ENCODE assay signal across 22 cellular contexts in genomic region chr16:19639986-19640421, GRCh38.
DNase-seq lines count a peak whose midpoint lies in the region; ATAC-seq and TF ChIP-seq lines count a peak whose summit lies in the region.
"Had no signal": no experiment of that assay in that cellular context is flagged by ENCODE, and none has a peak within 500 bp of the region (broad histone marks: within the 10 kb centered on the region; RNA-seq: fewer than 3 reads in every experiment).

No MANE protein-coding gene starts in this region.

- peaks cover 38% of the 10 kb centered on the region for H3K36me3 Mint-ChIP-seq in CD4-positive, CD25-positive, alpha-beta regulatory T cell
- H3K36me3 Mint-ChIP-seq in CD8-positive, alpha-beta T cell: peaks cover 59% of the 10 kb centered on the region
- peaks cover 34% of the 10 kb centered on the region for H3K36me3 Mint-ChIP-seq in WTC11

- intact Hi-C loops in CD8-positive, alpha-beta T cell (cut with DNase I, micrococcal nuclease): no loop called here

- H3K9me3 Mint-ChIP-seq in CD4-positive, CD25-positive, alpha-beta regulatory T cell: no peaks in the 10 kb centered on the region
- H3K9me3 Mint-ChIP-seq in CD8-positive, alpha-beta T cell: no peaks in the 10 kb centered on the region
- H3K9me3 Mint-ChIP-seq in WTC11: no peaks in the 10 kb centered on the region
- H3K9me3 Mint-ChIP-seq: activated T-helper 1 cell treated with anti-CD3 and anti-CD28 coated beads, Interleukin-12 subunit alpha, Interleukin-12 subunit beta, Interleukin-2, Interleukin-4 antibody, amounts not matched to agents 30 ng/mL and 10 ng/mL and 1 ng/mL, durations not matched to agents 14 hours and 24 hours and 36 hours; T-helper 1 cell treated with Interleukin-12 subunit alpha and Interleukin-12 subunit beta and Interleukin-4 antibody, amounts not matched to agents 30 μg/mL and 1 μg/mL, for 36 hours; type B pancreatic cell had no signal

- peak in 2 of 3 donors; percentile 50 to 56 for DNase-seq in CD4-positive, CD25-positive, alpha-beta regulatory T cell
- DNase-seq in CD8-positive, alpha-beta T cell: peak in 1 of 7 experiments; percentile 10
- DNase-seq in WTC11 (ENCODE audit: low spot score) (no peak), foreskin melanocyte (peak; percentile 48), cerebellar nuclear complex (lab: John Stamatoyannopoulos, UW) (no peak), upper lobe of left lung (no peak)
- DNase-seq: activated CD4-positive, alpha-beta T cell treated with anti-CD3 and anti-CD28 coated beads for 48 hours; cortex of kidney; DMS153; gastrocnemius medialis; KBM-7; NCI-H2029 treated with DMSO at 0.1 percent for 48 hours; NCI-H510A had no signal

- H3K4me3 ChIP-seq in CD4-positive, CD25-positive, alpha-beta regulatory T cell (ENCODE audit: low read depth, low read length): peak overlapping the region; percentile 42
- no peak overlapping the region for H3K4me3 ChIP-seq in CD8-positive, alpha-beta T cell (ENCODE audit: low read depth, low read length)
- no peak overlapping the region for H3K4me3 ChIP-seq in upper lobe of left lung
- H3K4me3 ChIP-seq: ascending aorta, gastrocnemius medialis, lung had no signal

- H3K36me3 ChIP-seq in CD4-positive, CD25-positive, alpha-beta regulatory T cell (ENCODE audit: control insufficient read depth, insufficient read depth, low read length): peaks cover 30% of the 10 kb centered on the region
- H3K36me3 ChIP-seq in CD8-positive, alpha-beta T cell (ENCODE audit: insufficient read depth, low read length): peaks cover 5% of the 10 kb centered on the region
- H3K36me3 ChIP-seq in upper lobe of left lung: peaks cover 10 to 75% (median 29%) of the 10 kb centered on the region in 4 donors

- no peaks in the 10 kb centered on the region for H3K9me3 ChIP-seq in CD4-positive, CD25-positive, alpha-beta regulatory T cell (ENCODE audit: control insufficient read depth in 2 of 2, low read length in 2 of 2)
- no peaks in the 10 kb centered on the region for H3K9me3 ChIP-seq in CD8-positive, alpha-beta T cell (ENCODE audit: low read length)
- H3K9me3 ChIP-seq in upper lobe of left lung: no peaks in the 10 kb centered on the region
- H3K9me3 ChIP-seq: ascending aorta, gastrocnemius medialis had no signal

- H3K4me3 Mint-ChIP-seq in CD4-positive, CD25-positive, alpha-beta regulatory T cell: peak overlapping the region in 3 of 4 donors; percentile 27 to 32 (median 28)
- peak overlapping the region; percentile 13 for H3K4me3 Mint-ChIP-seq in CD8-positive, alpha-beta T cell
- no peak overlapping the region for H3K4me3 Mint-ChIP-seq in WTC11
- H3K4me3 Mint-ChIP-seq: activated T-helper 1 cell treated with anti-CD3 and anti-CD28 coated beads, Interleukin-12 subunit alpha, Interleukin-12 subunit beta, Interleukin-2, Interleukin-4 antibody, amounts not matched to agents 30 ng/mL and 10 ng/mL and 1 ng/mL, durations not matched to agents 14 hours and 24 hours and 36 hours; B cell; T-helper 1 cell treated with Interleukin-12 subunit alpha and Interleukin-12 subunit beta and Interleukin-4 antibody, amounts not matched to agents 30 μg/mL and 1 μg/mL, for 36 hours; type B pancreatic cell had no signal

- TF ChIP-seq POLR2A in upper lobe of left lung (IDR thresholded peaks at IDR 0.05): no peak

- TF ChIP-seq CTCF in CD8-positive, alpha-beta T cell (IDR thresholded peaks at IDR 0.05): no peak
- TF ChIP-seq CTCF in WTC11 (IDR thresholded peaks at IDR 0.05) (no peak), upper lobe of left lung (IDR thresholded peaks at IDR 0.05) (no peak)

- peaks cover 12% of the 10 kb centered on the region for H3K4me1 ChIP-seq in CD4-positive, CD25-positive, alpha-beta regulatory T cell (ENCODE audit: control insufficient read depth, insufficient read depth, low read length, poor library complexity, severe bottlenecking)
- H3K4me1 ChIP-seq in CD8-positive, alpha-beta T cell (ENCODE audit: insufficient read depth, low read length): peaks cover 12% of the 10 kb centered on the region
- H3K4me1 ChIP-seq in upper lobe of left lung: peaks cover 0 to 3% (median 0%) of the 10 kb centered on the region in 4 donors
- H3K4me1 ChIP-seq: gastrocnemius medialis had no signal

- H3K4me1 Mint-ChIP-seq in CD4-positive, CD25-positive, alpha-beta regulatory T cell: peaks cover 9 to 17% (median 11%) of the 10 kb centered on the region in 4 donors
- H3K4me1 Mint-ChIP-seq in CD8-positive, alpha-beta T cell (ENCODE audit: low read depth): peaks cover 14% of the 10 kb centered on the region
- no peaks in the 10 kb centered on the region for H3K4me1 Mint-ChIP-seq in WTC11
- H3K4me1 Mint-ChIP-seq: B cell had no signal

- WGBS in upper lobe of left lung, 2 donors: 68 to 72% methylated on average over 8 of the region's 8 CpGs

- H3K27ac Mint-ChIP-seq in CD4-positive, CD25-positive, alpha-beta regulatory T cell: peak overlapping the region; percentile 26 to 78 (median 42)
- peak overlapping the region; percentile 58 for H3K27ac Mint-ChIP-seq in CD8-positive, alpha-beta T cell
- peak overlapping the region; percentile 18; the same call in 1 of the 2 replicates for H3K27ac Mint-ChIP-seq in WTC11
- H3K27ac Mint-ChIP-seq: activated T-helper 1 cell treated with anti-CD3 and anti-CD28 coated beads, Interleukin-12 subunit alpha, Interleukin-12 subunit beta, Interleukin-2, Interleukin-4 antibody, amounts not matched to agents 30 ng/mL and 10 ng/mL and 1 ng/mL, durations not matched to agents 14 hours and 24 hours and 36 hours; B cell; T-helper 1 cell treated with Interleukin-12 subunit alpha and Interleukin-12 subunit beta and Interleukin-4 antibody, amounts not matched to agents 30 μg/mL and 1 μg/mL, for 36 hours; type B pancreatic cell had no signal

- H3K27me3 ChIP-seq in CD4-positive, CD25-positive, alpha-beta regulatory T cell (ENCODE audit: control insufficient read depth, insufficient read depth, low read length): no peaks in the 10 kb centered on the region
- H3K27me3 ChIP-seq in CD8-positive, alpha-beta T cell (ENCODE audit: insufficient read depth, low read length): no peaks in the 10 kb centered on the region
- H3K27me3 ChIP-seq in upper lobe of left lung: no peaks in the 10 kb centered on the region
- H3K27me3 ChIP-seq: ascending aorta, gastrocnemius medialis had no signal

- TF ChIP-seq EP300 in upper lobe of left lung (IDR thresholded peaks at IDR 0.05): no peak

- CTCF ChIA-PET in CD8-positive, alpha-beta T cell (lab: Charles Lee): no interaction called here
- CTCF ChIA-PET in WTC11 (lab: Charles Lee): interaction anchor here (2.1 kb wide), 1 partner anchor 56 kb away, joined by 15 read pairs; no protein-coding TSS in a partner anchor

- H3K27me3 Mint-ChIP-seq in CD4-positive, CD25-positive, alpha-beta regulatory T cell: no peaks in the 10 kb centered on the region
- no peaks in the 10 kb centered on the region for H3K27me3 Mint-ChIP-seq in CD8-positive, alpha-beta T cell (ENCODE audit: low read depth)
- H3K27me3 Mint-ChIP-seq in WTC11 (ENCODE audit: low read depth): no peaks in the 10 kb centered on the region
- H3K27me3 Mint-ChIP-seq: B cell, type B pancreatic cell had no signal

- POLR2A ChIA-PET in CD8-positive, alpha-beta T cell (lab: Charles Lee): interaction anchor here (0.6 kb wide), 1 partner anchor 223 kb away, joined by 4 read pairs; no protein-coding TSS in a partner anchor
- POLR2A ChIA-PET in WTC11 (lab: Charles Lee): no interaction called here

- no peak overlapping the region for H3K27ac ChIP-seq in CD4-positive, CD25-positive, alpha-beta regulatory T cell (ENCODE audit: insufficient read depth, low read length, poor library complexity, severe bottlenecking)
- H3K27ac ChIP-seq in CD8-positive, alpha-beta T cell (ENCODE audit: low read depth, low read length): no peak overlapping the region
- no peak overlapping the region for H3K27ac ChIP-seq in upper lobe of left lung
- H3K27ac ChIP-seq: ascending aorta, gastrocnemius medialis, parathyroid adenoma had no signal

- peak; percentile 45 to 79 for ATAC-seq in CD4-positive, CD25-positive, alpha-beta regulatory T cell (ENCODE audit: low read depth in 2 of 2)
- ATAC-seq in CD8-positive, alpha-beta T cell: peak; percentile 63
- ATAC-seq in WTC11 (no peak), HG02678 (IDR thresholded peaks at IDR 0.05; ENCODE audit: unreplicated experiment) (no peak), GM21576 (IDR thresholded peaks at IDR 0.05; ENCODE audit: unreplicated experiment) (no peak), upper lobe of left lung (ENCODE audit: low FRiP score in 2 of 2) (no peak)
- ATAC-seq: gastrocnemius medialis had no signal

TF ChIP-seq in WTC11, 78 proteins besides CTCF, POLR2A, EP300 and RAD21 (continues in another document):
- TF ChIP-seq, protein P1, sequence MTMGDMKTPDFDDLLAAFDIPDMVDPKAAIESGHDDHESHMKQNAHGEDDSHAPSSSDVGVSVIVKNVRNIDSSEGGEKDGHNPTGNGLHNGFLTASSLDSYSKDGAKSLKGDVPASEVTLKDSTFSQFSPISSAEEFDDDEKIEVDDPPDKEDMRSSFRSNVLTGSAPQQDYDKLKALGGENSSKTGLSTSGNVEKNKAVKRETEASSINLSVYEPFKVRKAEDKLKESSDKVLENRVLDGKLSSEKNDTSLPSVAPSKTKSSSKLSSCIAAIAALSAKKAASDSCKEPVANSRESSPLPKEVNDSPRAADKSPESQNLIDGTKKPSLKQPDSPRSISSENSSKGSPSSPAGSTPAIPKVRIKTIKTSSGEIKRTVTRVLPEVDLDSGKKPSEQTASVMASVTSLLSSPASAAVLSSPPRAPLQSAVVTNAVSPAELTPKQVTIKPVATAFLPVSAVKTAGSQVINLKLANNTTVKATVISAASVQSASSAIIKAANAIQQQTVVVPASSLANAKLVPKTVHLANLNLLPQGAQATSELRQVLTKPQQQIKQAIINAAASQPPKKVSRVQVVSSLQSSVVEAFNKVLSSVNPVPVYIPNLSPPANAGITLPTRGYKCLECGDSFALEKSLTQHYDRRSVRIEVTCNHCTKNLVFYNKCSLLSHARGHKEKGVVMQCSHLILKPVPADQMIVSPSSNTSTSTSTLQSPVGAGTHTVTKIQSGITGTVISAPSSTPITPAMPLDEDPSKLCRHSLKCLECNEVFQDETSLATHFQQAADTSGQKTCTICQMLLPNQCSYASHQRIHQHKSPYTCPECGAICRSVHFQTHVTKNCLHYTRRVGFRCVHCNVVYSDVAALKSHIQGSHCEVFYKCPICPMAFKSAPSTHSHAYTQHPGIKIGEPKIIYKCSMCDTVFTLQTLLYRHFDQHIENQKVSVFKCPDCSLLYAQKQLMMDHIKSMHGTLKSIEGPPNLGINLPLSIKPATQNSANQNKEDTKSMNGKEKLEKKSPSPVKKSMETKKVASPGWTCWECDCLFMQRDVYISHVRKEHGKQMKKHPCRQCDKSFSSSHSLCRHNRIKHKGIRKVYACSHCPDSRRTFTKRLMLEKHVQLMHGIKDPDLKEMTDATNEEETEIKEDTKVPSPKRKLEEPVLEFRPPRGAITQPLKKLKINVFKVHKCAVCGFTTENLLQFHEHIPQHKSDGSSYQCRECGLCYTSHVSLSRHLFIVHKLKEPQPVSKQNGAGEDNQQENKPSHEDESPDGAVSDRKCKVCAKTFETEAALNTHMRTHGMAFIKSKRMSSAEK (CRISPR knock-in tag; IDR thresholded peaks at IDR 0.05; ENCODE audit: borderline replicate concordance): no peak
- TF ChIP-seq NFATC4 (CRISPR knock-in tag; IDR thresholded peaks at IDR 0.05): no peak

Comparison
In these comparisons a context has a peak if more than half of its experiments do, and no peak if none do; other contexts are left out.
1. ATAC-seq: peak in CD4-positive, CD25-positive, alpha-beta regulatory T cell (2 of 2) and CD8-positive, alpha-beta T cell (single experiment); none in WTC11 (single experiment), HG02678 (single experiment), GM21576 (single experiment) and upper lobe of left lung (0 of 2).
2. DNase-seq: peak in CD4-positive, CD25-positive, alpha-beta regulatory T cell (2 of 3) and foreskin melanocyte (single experiment); none in WTC11 (single experiment), cerebellar nuclear complex (0 of 2) and upper lobe of left lung (0 of 2).
3. Peak in every context shown above with its lines, with median percentiles within 50 percentile points of each other: H3K27ac Mint-ChIP-seq.